In the genomic region with DNA sequence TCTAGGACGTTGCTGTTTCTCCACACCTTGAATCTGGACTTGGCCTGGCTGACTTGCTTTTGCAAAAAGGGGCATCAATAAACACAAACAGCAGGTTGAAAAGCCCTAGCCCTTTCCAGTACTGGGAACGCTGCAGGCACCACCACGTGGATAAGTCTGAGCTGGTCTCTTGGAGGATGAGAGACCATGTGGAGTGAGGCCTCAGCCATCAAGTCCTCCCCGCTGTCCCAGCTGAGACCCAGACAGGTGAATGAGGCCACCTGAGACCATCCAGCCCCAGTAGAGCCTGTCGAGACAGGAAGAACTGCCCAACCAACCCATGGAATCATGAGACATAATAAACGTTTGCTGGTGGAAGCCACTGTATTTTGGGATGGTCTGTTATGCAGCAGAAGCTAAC, we compare ENCODE assay signal across 29 cellular contexts.
"Had no signal": no experiment of that assay in that cellular context is flagged by ENCODE, and none has a peak within 500 bp of the region (broad histone marks: within the 10 kb centered on the region; RNA-seq: fewer than 3 reads in every experiment).

No MANE protein-coding gene starts in this region.

- H3K27ac ChIP-seq: adrenal gland, body of pancreas, epithelial cell of prostate, esophagus squamous epithelium, gastroesophageal sphincter had no signal

- DNase-seq: activated CD4-positive, alpha-beta T cell treated with anti-CD3 and anti-CD28 coated beads for 1 hour; activated CD4-positive, alpha-beta T cell treated with anti-CD3 and anti-CD28 coated beads for 4 hours; activated CD4-positive, alpha-beta T cell treated with anti-CD3 and anti-CD28 coated beads, Interleukin-2, amount 10 ng/mL, durations not matched to agents 7 days and 5 days; activated CD4-positive, alpha-beta T cell treated with anti-CD3 and anti-CD28 coated beads, Interleukin-2, amount 50 U/mL, for 48 hours; activated CD8-positive, alpha-beta memory T cell treated with anti-CD3 and anti-CD28 coated beads, Interleukin-2, amount 10 ng/mL, durations not matched to agents 7 days and 5 days; activated CD8-positive, alpha-beta memory T cell treated with anti-CD3 and anti-CD28 coated beads, Interleukin-2, amount 50 U/mL, for 4 hours; activated CD8-positive, alpha-beta T cell treated with anti-CD3 and anti-CD28 coated beads for 36 hours; activated effector memory CD4-positive, alpha-beta T cell treated with anti-CD3 and anti-CD28 coated beads, Interleukin-2, amount 50 U/mL, for 16 hours; activated naive CD4-positive, alpha-beta T cell treated with anti-CD3 and anti-CD28 coated beads for 36 hours; activated naive CD8-positive, alpha-beta T cell treated with anti-CD3 and anti-CD28 coated beads for 36 hours; activated naive CD8-positive, alpha-beta T cell treated with anti-CD3 and anti-CD28 coated beads, Interleukin-2, amount 50 U/mL, for 24 hours; activated T-cell treated with anti-CD3 and anti-CD28 coated beads, Interleukin-2, amount 50 U/mL, for 1 hour; activated T-cell treated with anti-CD3 and anti-CD28 coated beads, Interleukin-2, amount 50 U/mL, for 48 hours; adrenal gland; amygdala; body of pancreas; caudate nucleus; cortex of kidney; dermis blood vessel endothelial cell; effector CD4-positive, alpha-beta T cell; effector memory CD8-positive, alpha-beta T cell; esophagus squamous epithelium; foreskin melanocyte; T-helper 2 cell had no signal

- H3K4me1 ChIP-seq: adrenal gland, body of pancreas, esophagus squamous epithelium, gastroesophageal sphincter had no signal

- H3K4me3 ChIP-seq: adrenal gland, body of pancreas, esophagus squamous epithelium, gastroesophageal sphincter had no signal

- ATAC-seq: activated CD8-positive, alpha-beta memory T cell treated with anti-CD3 and anti-CD28 coated beads, Interleukin-2, amount 10 ng/mL, durations not matched to agents 7 days and 5 days; activated CD8-positive, alpha-beta T cell treated with anti-CD3 and anti-CD28 coated beads for 36 hours; activated naive CD8-positive, alpha-beta T cell treated with anti-CD3 and anti-CD28 coated beads, Interleukin-2, amount 50 U/mL, for 24 hours; body of pancreas; effector memory CD8-positive, alpha-beta T cell; gastroesophageal sphincter had no signal

- H3K36me3 ChIP-seq: adrenal gland, esophagus squamous epithelium, gastroesophageal sphincter had no signal

- H3K27me3 ChIP-seq: adrenal gland, body of pancreas had no signal

- H3K9me3 ChIP-seq: adrenal gland, body of pancreas, esophagus squamous epithelium, gastroesophageal sphincter had no signal

- FAIRE-seq: colon, endometrium, endothelial cell of umbilical vein had no signal
